ENCODE assay signal across 14 cellular contexts in genomic region chr1:7425229-7425628, GRCh38.
DNase-seq lines count a peak whose midpoint lies in the region; ATAC-seq and TF ChIP-seq lines count a peak whose summit lies in the region.
"Had no signal": no experiment of that assay in that cellular context is flagged by ENCODE, and none has a peak within 500 bp of the region (broad histone marks: within the 10 kb centered on the region; RNA-seq: fewer than 3 reads in every experiment).

No MANE protein-coding gene starts in this region.

- no peak overlapping the region for H3K4ac ChIP-seq in IMR-90 (ENCODE audit: low read depth, low read length)

- in situ Hi-C loops in IMR-90 (cut with MboI; ENCODE audit: low sequenced_read_pairs), result no loop called here

- H3K9me3 Mint-ChIP-seq in glutamatergic neuron (ENCODE audit: unreplicated experiment), result no peaks in the 10 kb centered on the region
- H3K9me3 Mint-ChIP-seq: CD8-positive, alpha-beta T cell; IgD-negative memory B cell had no signal

- no peak overlapping the region for H3K14ac ChIP-seq in IMR-90 (replicated peaks; ENCODE audit: low read depth, low read length)

- DNase-seq in left ventricle myocardium inferior (peak; percentile 7), left ventricle myocardium superior (no peak), IMR-90 (no peak), glutamatergic neuron (peak; percentile 3), upper lobe of right lung (peak; percentile 30)
- no peak for DNase-seq in activated CD4-positive, CD25-positive, alpha-beta regulatory T cell (lab: John Stamatoyannopoulos, UW)
- DNase-seq: C1 segment of cervical spinal cord; CD8-positive, alpha-beta T cell; COR-L47; DMS153; DMS79 treated with DMSO at 0.1 percent for 48 hours had no signal

- H3K9ac ChIP-seq in IMR-90 (ENCODE audit: low read depth, low read length), result no peak overlapping the region

- TF ChIP-seq RAD21 in IMR-90 (IDR thresholded peaks at IDR 0.05; ENCODE audit: low read length), result no peak

- ATAC-seq in left ventricle myocardium superior (no peak), IMR-90 (ENCODE audit: low read depth) (no peak), upper lobe of right lung (no peak), GM18519 (IDR thresholded peaks at IDR 0.05; ENCODE audit: low FRiP score, unreplicated experiment) (no peak)
- ATAC-seq: CD8-positive, alpha-beta T cell had no signal

- peaks cover 2% of the 10 kb centered on the region for H3K27me3 Mint-ChIP-seq in glutamatergic neuron (ENCODE audit: unreplicated experiment)

- H2BK20ac ChIP-seq in IMR-90 (ENCODE audit: low read depth, low read length), result no peak overlapping the region

- H3K23ac ChIP-seq in IMR-90 (ENCODE audit: low read depth, low read length), result no peak overlapping the region

- H4K91ac ChIP-seq in IMR-90 (ENCODE audit: insufficient read depth, low read depth, low read length), result no peak overlapping the region

- no peak overlapping the region for H2BK5ac ChIP-seq in IMR-90 (ENCODE audit: low read depth, low read length, poor library complexity, severe bottlenecking)

- H4K8ac ChIP-seq in IMR-90 (ENCODE audit: low read depth in 2 of 2, low read length in 2 of 2), result no peak overlapping the region

- H3K9me1 ChIP-seq in IMR-90 (ENCODE audit: insufficient read depth, low read length), result 0 out of 2 replicates have a peak, but pooled peaks cover 2% of the 10 kb centered on the region

- H3K9me3 ChIP-seq in left ventricle myocardium inferior (replicated peaks) (no peaks in the 10 kb centered on the region), IMR-90 (ENCODE audit: control insufficient read depth, insufficient read depth, low read length) (no peaks in the 10 kb centered on the region), upper lobe of right lung (no peaks in the 10 kb centered on the region)

- H2AFZ ChIP-seq in IMR-90 (replicated peaks; ENCODE audit: low read length, poor library complexity), result no peak overlapping the region

- TF ChIP-seq POLR2A in IMR-90 (IDR thresholded peaks at IDR 0.05; ENCODE audit: low read depth, low read length), result no peak

- 0 out of 2 replicates have a peak overlapping the region, but pooled peaks have one; percentile 1 for H2AK5ac ChIP-seq in IMR-90 (ENCODE audit: low read depth, low read length)

- dilution Hi-C loops in IMR-90 (cut with HindIII; ENCODE audit: low sequenced_read_pairs, unreplicated experiment), result no loop called here

- no peak overlapping the region for H3K27ac Mint-ChIP-seq in glutamatergic neuron (ENCODE audit: unreplicated experiment)
- H3K27ac Mint-ChIP-seq: B cell; CD8-positive, alpha-beta T cell had no signal

- POLR2A ChIA-PET in IMR-90 (lab: Charles Lee; ENCODE audit: unreplicated experiment), result no interaction called here

- no peaks in the 10 kb centered on the region for H4K20me1 ChIP-seq in IMR-90 (ENCODE audit: insufficient read depth, low read length)

- H3K36me3 ChIP-seq in left ventricle myocardium inferior (no peaks in the 10 kb centered on the region), IMR-90 (ENCODE audit: control insufficient read depth, insufficient read depth, low read length) (no peaks in the 10 kb centered on the region), upper lobe of right lung (no peaks in the 10 kb centered on the region)

- no peaks in the 10 kb centered on the region for H3K27me3 ChIP-seq in left ventricle myocardium inferior (ENCODE audit: low read depth)
- H3K27me3 ChIP-seq in IMR-90 (ENCODE audit: control insufficient read depth, insufficient read depth, low read length), result no peaks in the 10 kb centered on the region
- no peaks in the 10 kb centered on the region for H3K27me3 ChIP-seq in upper lobe of right lung

- H3K18ac ChIP-seq in IMR-90 (ENCODE audit: low read depth, low read length), result no peak overlapping the region

- H2BK15ac ChIP-seq in IMR-90 (ENCODE audit: low read depth, low read length), result no peak overlapping the region

- intact Hi-C loops in left ventricle myocardium inferior (cut with micrococcal nuclease), result no loop called here
- intact Hi-C loops in left ventricle myocardium superior (cut with micrococcal nuclease), result no loop called here
- intact Hi-C loops in IMR-90 (cut with micrococcal nuclease), result no loop called here
- intact Hi-C loops in upper lobe of right lung (cut with DNase I), result no loop called here

- BruUV-seq in IMR-90 (replicated peaks; lab: Mats Ljungman, UMichigan), result no TSS peak

- H3K56ac ChIP-seq in IMR-90 (ENCODE audit: extremely low read depth, insufficient read depth, low read length), result no peak overlapping the region

- no peak overlapping the region for H3K4me3 Mint-ChIP-seq in glutamatergic neuron (ENCODE audit: unreplicated experiment)
- H3K4me3 Mint-ChIP-seq: B cell; CD8-positive, alpha-beta T cell; IgD-negative memory B cell had no signal

- 100% methylated on average over 2 of the region's 6 CpGs; no CpG with 5 or more reads in 1 of the 2 experiments for WGBS in IMR-90 (ENCODE audit: extremely low coverage in 2 of 2, insufficient read length in 1 of 2), 2 experiments

- no peak overlapping the region for H3K27ac ChIP-seq in left ventricle myocardium inferior (replicated peaks)
- H3K27ac ChIP-seq in IMR-90 (ENCODE audit: insufficient read depth, low read length), result no peak overlapping the region
- H3K27ac ChIP-seq in upper lobe of right lung, result no peak overlapping the region

- no peaks in the 10 kb centered on the region for H3K4me1 Mint-ChIP-seq in glutamatergic neuron (ENCODE audit: low read depth, unreplicated experiment)
- H3K4me1 Mint-ChIP-seq: B cell, IgD-negative memory B cell had no signal

- H3K79me1 ChIP-seq in IMR-90 (ENCODE audit: low read depth in 1 of 2, low read length in 2 of 2), result no peaks in the 10 kb centered on the region

- H3K4me3 ChIP-seq in left ventricle myocardium inferior, result no peak overlapping the region
- H3K4me3 ChIP-seq in IMR-90 (ENCODE audit: insufficient read depth, low read depth, low read length), result no peak overlapping the region
- H3K4me3 ChIP-seq in upper lobe of right lung, result no peak overlapping the region

- no peak overlapping the region for H4K5ac ChIP-seq in IMR-90 (ENCODE audit: low read depth, low read length)

- TF ChIP-seq CTCF in left ventricle myocardium inferior (IDR thresholded peaks at IDR 0.05; ENCODE audit: borderline replicate concordance) (no peak), IMR-90 (conservative IDR thresholded peaks at IDR 0.05; ENCODE audit: low read depth, low read length) (no peak), glutamatergic neuron (IDR thresholded peaks at IDR 0.05; ENCODE audit: partially characterized antibody, unreplicated experiment) (no peak), upper lobe of right lung (IDR thresholded peaks at IDR 0.05) (no peak)

- H3K36me3 Mint-ChIP-seq in glutamatergic neuron (ENCODE audit: unreplicated experiment), result peaks cover 10% of the 10 kb centered on the region
- H3K36me3 Mint-ChIP-seq: CD8-positive, alpha-beta T cell; IgD-negative memory B cell had no signal

- H3K4me1 ChIP-seq in left ventricle myocardium inferior, result no peaks in the 10 kb centered on the region
- H3K4me1 ChIP-seq in IMR-90 (ENCODE audit: control insufficient read depth, insufficient read depth, low read length), result peaks cover 9% of the 10 kb centered on the region
- no peaks in the 10 kb centered on the region for H3K4me1 ChIP-seq in upper lobe of right lung

- CTCF ChIA-PET in IMR-90 (lab: Yijun Ruan, JAX), result no interaction called here

- H3K4me2 ChIP-seq in IMR-90 (ENCODE audit: low read depth, low read length), result no peak overlapping the region

- no peak overlapping the region for H2BK120ac ChIP-seq in IMR-90 (ENCODE audit: low read depth, low read length)

- no peak overlapping the region for H2AK9ac ChIP-seq in IMR-90 (replicated peaks; ENCODE audit: low read depth, low read length, poor library complexity)

TF ChIP-seq in IMR-90, 13 proteins besides CTCF, POLR2A, EP300 and RAD21:
- TF ChIP-seq RCOR1 (IDR thresholded peaks at IDR 0.05; ENCODE audit: insufficient replicate concordance, low read length), result no peak
- no peak for TF ChIP-seq MAFK (IDR thresholded peaks at IDR 0.05; ENCODE audit: low read depth, low read length)
- no peak for TF ChIP-seq ELK1 (IDR thresholded peaks at IDR 0.05; ENCODE audit: borderline replicate concordance, low read depth, low read length)
- no peak for TF ChIP-seq CHD1 (IDR thresholded peaks at IDR 0.05; ENCODE audit: low read depth, low read length)
- TF ChIP-seq MXI1 (IDR thresholded peaks at IDR 0.05; ENCODE audit: borderline replicate concordance, low read depth, low read length), result no peak
- TF ChIP-seq MAZ (IDR thresholded peaks at IDR 0.05; ENCODE audit: borderline replicate concordance, low read depth, low read length), result no peak
- TF ChIP-seq SMC3 (IDR thresholded peaks at IDR 0.05; ENCODE audit: low read depth, low read length), result no peak
- TF ChIP-seq CEBPB (IDR thresholded peaks at IDR 0.05; ENCODE audit: low read depth, low read length), result no peak
- no peak for TF ChIP-seq NFE2L2 (IDR thresholded peaks at IDR 0.05; ENCODE audit: low read depth, low read length)
- TF ChIP-seq FOS (IDR thresholded peaks at IDR 0.05; ENCODE audit: low read depth, low read length), result no peak
- no peak for TF ChIP-seq RFX5 (IDR thresholded peaks at IDR 0.05; ENCODE audit: low read depth, low read length)
- no peak for TF ChIP-seq USF2 (IDR thresholded peaks at IDR 0.05; ENCODE audit: low read depth, low read length)
- no peak for TF ChIP-seq BHLHE40 (IDR thresholded peaks at IDR 0.05; ENCODE audit: low read depth, low read length)

Comparison
In these comparisons a context has a peak if more than half of its experiments do, and no peak if none do; other contexts are left out.
1. DNase-seq: peak in left ventricle myocardium inferior (single experiment), glutamatergic neuron (single experiment) and upper lobe of right lung (single experiment); none in left ventricle myocardium superior (single experiment), IMR-90 (single experiment) and activated CD4-positive, CD25-positive, alpha-beta regulatory T cell (0 of 4).